ENCODE assay signal across 8 cellular contexts in the genomic region with DNA sequence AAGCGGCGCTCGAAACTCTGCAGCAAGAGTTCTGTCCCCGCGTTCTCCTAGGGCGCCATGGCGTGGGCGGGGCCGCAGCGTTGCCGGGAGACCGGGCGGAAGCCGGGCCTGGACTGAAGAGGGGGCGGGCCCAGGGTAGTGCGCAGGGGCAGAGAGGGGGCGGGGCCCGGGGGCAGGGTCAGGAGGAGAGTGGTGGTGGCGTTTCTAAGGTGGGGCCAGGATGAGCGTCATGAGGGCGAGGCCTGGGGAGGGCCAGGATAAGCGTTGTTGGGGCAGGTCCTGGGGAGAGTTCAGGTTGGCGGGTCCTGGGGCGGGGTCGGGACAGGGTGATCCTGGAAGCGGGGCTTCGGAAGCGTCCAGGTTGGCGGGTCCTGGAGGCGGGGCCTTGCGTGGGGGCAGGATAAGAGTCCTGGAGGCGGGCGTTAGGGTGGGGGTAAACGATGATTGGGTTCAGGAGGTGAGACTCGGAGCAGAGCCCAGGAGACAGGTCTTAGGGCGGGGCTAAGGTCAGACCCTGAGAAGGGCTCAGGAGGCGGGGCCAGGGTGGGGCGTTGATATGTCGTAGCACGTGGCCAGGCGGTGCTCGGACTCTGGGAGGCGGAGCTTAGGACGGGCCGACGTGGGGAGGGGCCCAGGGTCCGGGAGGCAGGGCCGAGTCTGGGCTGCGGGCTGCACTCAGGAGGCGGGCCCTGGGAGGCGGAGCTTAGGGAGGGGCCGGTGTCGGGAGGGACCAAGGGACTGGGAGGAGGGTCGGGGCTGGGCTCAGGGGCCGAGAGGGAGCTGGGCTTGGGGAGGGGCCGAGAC.
DNase-seq lines count a peak whose midpoint lies in the region; ATAC-seq and TF ChIP-seq lines count a peak whose summit lies in the region.
"Not testable (repeated sequence)": the region's sequence is repeated elsewhere in the genome, so short reads cannot be mapped to it uniquely, and the experiment has no call there.

No MANE protein-coding gene starts in this region.

- H3K36me3 ChIP-seq in Caco-2 (ENCODE audit: control insufficient read depth, insufficient read depth, low read length); HUES48 (ENCODE audit: control insufficient read depth, insufficient read depth, low read length); NT2/D1 (ENCODE audit: insufficient read depth, insufficient read length, low read length): not testable (repeated sequence)

- ATAC-seq in GM21423 (IDR thresholded peaks at IDR 0.05; ENCODE audit: unreplicated experiment) = peak; percentile 97

- peak overlapping the region; percentile 88 for H3K27ac ChIP-seq in HUES48 (ENCODE audit: low read depth, low read length)

- H3K4me3 ChIP-seq in Caco-2 (ENCODE audit: low read depth, low read length) (peak overlapping the region; percentile 75), HUES48 (ENCODE audit: low read depth, low read length) (peak overlapping the region; percentile 74), NT2/D1 (ENCODE audit: insufficient read length, low read depth) (peak overlapping the region; percentile 78)

- intact Hi-C loops in Caco-2 (cut with micrococcal nuclease; ENCODE audit: unreplicated experiment) = not testable (repeated sequence)

- POLR2A ChIA-PET in Caco-2 (lab: Charles Lee) = interaction anchor here (0.6 kb wide), 1 partner anchor 463 kb away, joined by 7 read pairs; no protein-coding TSS in a partner anchor

- not testable (repeated sequence) for H3K27me3 Mint-ChIP-seq in Caco-2 (ENCODE audit: insufficient read depth, unreplicated experiment); endothelial cell (ENCODE audit: unreplicated experiment); mesothelial cell of epicardium (ENCODE audit: low read depth)

- H3K9me3 ChIP-seq in Caco-2; HUES48 (ENCODE audit: control insufficient read depth, insufficient read depth, low read length); NT2/D1 (ENCODE audit: insufficient read depth, low read length): not testable (repeated sequence)

- CTCF ChIA-PET in Caco-2 (lab: Charles Lee) = interaction anchor here (0.6 to 0.9 kb wide), 4 partner anchors 13 to 946 kb away, joined by 3 to 6 read pairs (median 5); no protein-coding TSS in a partner anchor

- not testable (repeated sequence) for H3K36me3 Mint-ChIP-seq in Caco-2 (ENCODE audit: insufficient read depth, unreplicated experiment); endothelial cell (ENCODE audit: low read depth, unreplicated experiment); mesothelial cell of epicardium

- not testable (repeated sequence) for H3K4me1 Mint-ChIP-seq in Caco-2 (ENCODE audit: low read depth, unreplicated experiment); endothelial cell (ENCODE audit: unreplicated experiment)
- H3K4me1 Mint-ChIP-seq in mesothelial cell of epicardium = peaks cover 14% of the 10 kb centered on the region

- H3K9ac ChIP-seq in HUES48 (ENCODE audit: low read depth, low read length) (peak overlapping the region; percentile 86), NT2/D1 (ENCODE audit: insufficient read length, low read depth) (peak overlapping the region; percentile 92)

- TF ChIP-seq CTCF in Caco-2 (IDR thresholded peaks at IDR 0.05; ENCODE audit: insufficient read depth in 1 of 2, low read depth in 1 of 2, low read length in 1 of 2, severe bottlenecking in 1 of 2, unreplicated experiment in 1 of 2); endothelial cell (IDR thresholded peaks at IDR 0.05; ENCODE audit: unreplicated experiment); mesothelial cell of epicardium (IDR thresholded peaks at IDR 0.05; ENCODE audit: unreplicated experiment): not testable (repeated sequence)

- not testable (repeated sequence) for BruUV-seq in Caco-2 (replicated peaks; lab: Mats Ljungman, UMichigan)

- H3K4me3 Mint-ChIP-seq in Caco-2 (ENCODE audit: unreplicated experiment) (peak overlapping the region; percentile 76), endothelial cell (ENCODE audit: unreplicated experiment) (peak overlapping the region; percentile 85), mesothelial cell of epicardium (peak overlapping the region; percentile 78)

- not testable (repeated sequence) for H3K9me3 Mint-ChIP-seq in Caco-2 (ENCODE audit: unreplicated experiment); endothelial cell (ENCODE audit: unreplicated experiment); mesothelial cell of epicardium

- peak; percentile 98 to 99 for DNase-seq in Caco-2
- peak; percentile 97 for DNase-seq in NT2/D1 (ENCODE audit: low read depth, low spot score)
- peak; percentile 98 for DNase-seq in activated CD8-positive, alpha-beta memory T cell treated with anti-CD3 and anti-CD28 coated beads, Interleukin-2, amount 50 U/mL, for 48 hours
- DNase-seq in endothelial cell (ENCODE audit: low spot score) = peak; percentile 97
- DNase-seq in mesothelial cell of epicardium (ENCODE audit: low spot score in 2 of 2, unreplicated experiment in 2 of 2) = peak; percentile 97 to 98
- peak; percentile 97 for DNase-seq in stimulated activated CD8-positive, alpha-beta memory T cell treated with anti-CD3 and anti-CD28 coated beads, Interleukin-15, amount 100 ng/mL, for 48 hours (ENCODE audit: low read depth in 2 of 2)

- H3K4me1 ChIP-seq in Caco-2; HUES48 (ENCODE audit: control insufficient read depth, insufficient read depth, low read length); NT2/D1 (ENCODE audit: insufficient read depth, insufficient read length): not testable (repeated sequence)

- not testable (repeated sequence) for H3K27me3 ChIP-seq in Caco-2 (replicated peaks; ENCODE audit: control insufficient read depth, insufficient read depth, low read length); HUES48 (ENCODE audit: control insufficient read depth, insufficient read depth, low read length); NT2/D1 (ENCODE audit: insufficient read depth, insufficient read length)

- H3K27ac Mint-ChIP-seq in Caco-2 (ENCODE audit: unreplicated experiment) (peak overlapping the region; percentile 79), mesothelial cell of epicardium (peak overlapping the region; percentile 94)
- H3K27ac Mint-ChIP-seq in endothelial cell (ENCODE audit: unreplicated experiment) = not testable (repeated sequence)

Comparison
In these comparisons a context has a peak if more than half of its experiments do, and no peak if none do; other contexts are left out.
1. Peak in every context shown above with its lines: DNase-seq, ATAC-seq, H3K4me3 ChIP-seq and H3K27ac ChIP-seq.